21 cellular contexts compared by ENCODE assay signal in genomic region chr22:48851933-48852549, GRCh38.
A peak's percentile ranks its signal among the peaks of the same experiment; 100 is the strongest.
DNase-seq lines count a peak whose midpoint lies in the region; ATAC-seq, FAIRE-seq and TF ChIP-seq lines count a peak whose summit lies in the region.
"Had no signal": no experiment of that assay in that cellular context is flagged by ENCODE, and none has a peak within 500 bp of the region (broad histone marks: within the 10 kb centered on the region; RNA-seq: fewer than 3 reads in every experiment).

No MANE protein-coding gene starts in this region.

- no peaks in the 10 kb centered on the region for H3K36me3 Mint-ChIP-seq in progenitor cell of endocrine pancreas (ENCODE audit: insufficient read depth)
- H3K36me3 Mint-ChIP-seq: CD4-positive, CD25-positive, alpha-beta regulatory T cell; CD8-positive, alpha-beta memory T cell had no signal

- WGBS in HepG2 (ENCODE audit: low lambda C conversion rate): 27% methylated on average over 11 of the region's 22 CpGs

- no peaks in the 10 kb centered on the region for H3K79me2 ChIP-seq in HepG2 (ENCODE audit: insufficient read depth, low read length)

- peak in 1 of 2 experiments; percentile 45; a peak in 1 of 4 replicates for TF ChIP-seq EP300 in HepG2 (IDR thresholded peaks at IDR 0.05; ENCODE audit: low read depth in 2 of 2, low read length in 2 of 2)
- TF ChIP-seq EP300 in HepG2 (CRISPR knock-in tag; IDR thresholded peaks at IDR 0.05; ENCODE audit: borderline replicate concordance): no peak

- H3K4me1 Mint-ChIP-seq in progenitor cell of endocrine pancreas (ENCODE audit: low read depth): peaks cover 37% of the 10 kb centered on the region
- H3K4me1 Mint-ChIP-seq: B cell; CD4-positive, CD25-positive, alpha-beta regulatory T cell; CD8-positive, alpha-beta memory T cell had no signal

- no peaks in the 10 kb centered on the region for H3K9me3 Mint-ChIP-seq in progenitor cell of endocrine pancreas (ENCODE audit: low read depth)

- TF ChIP-seq RAD21 in HepG2 (CRISPR knock-in tag; IDR thresholded peaks at IDR 0.05): no peak

- peaks cover 45% of the 10 kb centered on the region for H3K27me3 Mint-ChIP-seq in progenitor cell of endocrine pancreas
- H3K27me3 Mint-ChIP-seq: B cell had no signal

- no peaks in the 10 kb centered on the region for H3K36me3 ChIP-seq in HepG2 (replicated peaks in 1 of 2; ENCODE audit: control insufficient read depth in 1 of 2, insufficient read depth in 2 of 2, low read length in 2 of 2)
- H3K36me3 ChIP-seq: BLaER1 treated with 17β-estradiol and CSF1 and Interleukin-3, amounts not matched to agents 10 nM and 100 nM; HAP-1 had no signal

- H4K20me1 ChIP-seq in HepG2 (ENCODE audit: insufficient read depth, low read length): no peaks in the 10 kb centered on the region

- BruUV-seq in HepG2 (replicated peaks; lab: Mats Ljungman, UMichigan): no TSS peak

- peaks cover 14% of the 10 kb centered on the region for H3K4me1 ChIP-seq in HepG2 (ENCODE audit: insufficient read depth, low read length)
- H3K4me1 ChIP-seq: Caco-2, HAP-1 had no signal

- in situ Hi-C loops in HepG2 (cut with HindIII; ENCODE audit: extremely low pct_ligation_motif_present, low pct_unique_long_range_greater_than_20kb): no loop called here

- H3K9ac ChIP-seq in HepG2 (ENCODE audit: insufficient read depth, low read depth, low read length): no peak overlapping the region
- H3K9ac ChIP-seq: BLaER1 treated with 17β-estradiol and CSF1 and Interleukin-3, amounts not matched to agents 10 nM and 100 nM; GM23248 had no signal

- peaks cover 0 to 9% of the 10 kb centered on the region in 2 experiments; a peak in 1 of 5 replicates for H3K27me3 ChIP-seq in HepG2 (ENCODE audit: control insufficient read depth in 1 of 2, insufficient read depth in 2 of 2, low read length in 2 of 2)

- TF ChIP-seq POLR2A in HepG2 (IDR thresholded peaks at IDR 0.05; ENCODE audit: insufficient read depth in 1 of 2, low read depth in 2 of 2, low read length in 2 of 2): no peak

- 0 out of 6 replicates have a peak overlapping the region, but pooled peaks of 1 of the 3 experiments have one; percentile 4 for H3K4me3 ChIP-seq in HepG2 (replicated peaks in 1 of 3; ENCODE audit: insufficient read depth in 1 of 3, low read depth in 2 of 3, low read length in 3 of 3)
- H3K4me3 ChIP-seq: BLaER1 treated with 17β-estradiol and CSF1 and Interleukin-3, amounts not matched to agents 10 nM and 100 nM; GM23248; HAP-1 had no signal

- peak overlapping the region; percentile 6 for H3K4me3 Mint-ChIP-seq in progenitor cell of endocrine pancreas (ENCODE audit: low read depth)
- H3K4me3 Mint-ChIP-seq: B cell; CD4-positive, CD25-positive, alpha-beta regulatory T cell; CD8-positive, alpha-beta memory T cell had no signal

- peak overlapping the region; percentile 68 for H3K27ac Mint-ChIP-seq in progenitor cell of endocrine pancreas
- H3K27ac Mint-ChIP-seq: B cell; CD4-positive, CD25-positive, alpha-beta regulatory T cell; CD8-positive, alpha-beta memory T cell had no signal

- ATAC-seq in HepG2 (peak; percentile 85), HG03432 (IDR thresholded peaks at IDR 0.05; ENCODE audit: unreplicated experiment) (no peak), HG02938 (IDR thresholded peaks at IDR 0.05; ENCODE audit: unreplicated experiment) (no peak)

- CTCF ChIA-PET in HepG2 (lab: Yijun Ruan, JAX; ENCODE audit: low intra/inter-chr PET ratio, low total read pairs): no interaction called here

- H3K4me2 ChIP-seq in HepG2 (ENCODE audit: low read depth, low read length): peak overlapping the region; percentile 14; the same call in 1 of the 2 replicates

- FAIRE-seq in HepG2 (lab: Jason Lieb, UNC): no peak
- FAIRE-seq: D721Med, G401.6, GM12891, GM19239 had no signal

- H3K27ac ChIP-seq in HepG2 (ENCODE audit: extremely low read length, insufficient read depth, low read length): no peak overlapping the region
- H3K27ac ChIP-seq: BLaER1 treated with 17β-estradiol and CSF1 and Interleukin-3, amounts not matched to agents 10 nM and 100 nM; GM23248; HL-60 had no signal

- no peaks in the 10 kb centered on the region for H3K9me3 ChIP-seq in HepG2 (ENCODE audit: low read length)
- H3K9me3 ChIP-seq: BLaER1 treated with 17β-estradiol and CSF1 and Interleukin-3, amounts not matched to agents 10 nM and 100 nM; Caco-2; HAP-1 had no signal

- no peak overlapping the region for H2AFZ ChIP-seq in HepG2 (ENCODE audit: low read length)
- H2AFZ ChIP-seq: GM23248 had no signal

- POLR2A ChIA-PET in HepG2 (lab: Yijun Ruan, JAX): no interaction called here

- no peak for TF ChIP-seq CTCF in HepG2 (CRISPR knock-in tag; IDR thresholded peaks at IDR 0.05)
- no peak for TF ChIP-seq CTCF in progenitor cell of endocrine pancreas (IDR thresholded peaks at IDR 0.05; ENCODE audit: unreplicated experiment)

- DNase-seq in activated effector memory CD4-positive, alpha-beta T cell treated with anti-CD3 and anti-CD28 coated beads, Interleukin-2, amount 50 U/mL, for 16 hours: peak; percentile 41
- DNase-seq in activated effector memory CD4-positive, alpha-beta T cell treated with Interleukin-2 at 50 U/mL for 16 hours: no peak
- DNase-seq in HepG2 (ENCODE audit: low spot score) (peak; percentile 37), progenitor cell of endocrine pancreas (ENCODE audit: low spot score, unreplicated experiment) (no peak), COLO829 (ENCODE audit: low spot score) (no peak)
- DNase-seq: 8988T; CD4-positive, CD25-positive, alpha-beta regulatory T cell; GM23248; IMR-90 had no signal

- intact Hi-C loops in HepG2 (cut with micrococcal nuclease; ENCODE audit: unreplicated experiment): no loop called here

TF ChIP-seq in HepG2, 621 proteins besides CTCF, POLR2A, EP300 and RAD21 (continues in another document):
- TF ChIP-seq ZNF563 (CRISPR knock-in tag; IDR thresholded peaks at IDR 0.05) (no peak), ZFP37 (CRISPR knock-in tag; IDR thresholded peaks at IDR 0.05; ENCODE audit: borderline replicate concordance) (no peak), ISL2 (CRISPR knock-in tag; IDR thresholded peaks at IDR 0.05) (peak; percentile 21; the same call in 1 of the 2 replicates), ZNF768 (CRISPR knock-in tag; IDR thresholded peaks at IDR 0.05) (no peak), MEF2D (CRISPR knock-in tag; IDR thresholded peaks at IDR 0.05) (no peak), ZNF333 (CRISPR knock-in tag; IDR thresholded peaks at IDR 0.05; ENCODE audit: borderline replicate concordance) (no peak), KAT2B (IDR thresholded peaks at IDR 0.05; ENCODE audit: borderline replicate concordance, low read depth, low read length) (peak; percentile 95), MXD4 (CRISPR knock-in tag; IDR thresholded peaks at IDR 0.05) (no peak), FOXA3 (CRISPR knock-in tag; IDR thresholded peaks at IDR 0.05) (peak; percentile 71), BCL6 (CRISPR knock-in tag; IDR thresholded peaks at IDR 0.05) (peak; percentile 39; the same call in 1 of the 2 replicates), IKZF5 (CRISPR knock-in tag; IDR thresholded peaks at IDR 0.05) (no peak), NFIB (CRISPR knock-in tag; IDR thresholded peaks at IDR 0.05; ENCODE audit: borderline replicate concordance) (no peak), ZNF713 (CRISPR knock-in tag; IDR thresholded peaks at IDR 0.05) (no peak), KAT8 (CRISPR knock-in tag; IDR thresholded peaks at IDR 0.05) (no peak), ZNF20 (CRISPR knock-in tag; IDR thresholded peaks at IDR 0.05) (no peak), UBTF (CRISPR knock-in tag; IDR thresholded peaks at IDR 0.05) (no peak), RAD51 (IDR thresholded peaks at IDR 0.05; ENCODE audit: borderline replicate concordance) (no peak), KMT2B (CRISPR knock-in tag; IDR thresholded peaks at IDR 0.05) (no peak)
- TF ChIP-seq, protein P1, sequence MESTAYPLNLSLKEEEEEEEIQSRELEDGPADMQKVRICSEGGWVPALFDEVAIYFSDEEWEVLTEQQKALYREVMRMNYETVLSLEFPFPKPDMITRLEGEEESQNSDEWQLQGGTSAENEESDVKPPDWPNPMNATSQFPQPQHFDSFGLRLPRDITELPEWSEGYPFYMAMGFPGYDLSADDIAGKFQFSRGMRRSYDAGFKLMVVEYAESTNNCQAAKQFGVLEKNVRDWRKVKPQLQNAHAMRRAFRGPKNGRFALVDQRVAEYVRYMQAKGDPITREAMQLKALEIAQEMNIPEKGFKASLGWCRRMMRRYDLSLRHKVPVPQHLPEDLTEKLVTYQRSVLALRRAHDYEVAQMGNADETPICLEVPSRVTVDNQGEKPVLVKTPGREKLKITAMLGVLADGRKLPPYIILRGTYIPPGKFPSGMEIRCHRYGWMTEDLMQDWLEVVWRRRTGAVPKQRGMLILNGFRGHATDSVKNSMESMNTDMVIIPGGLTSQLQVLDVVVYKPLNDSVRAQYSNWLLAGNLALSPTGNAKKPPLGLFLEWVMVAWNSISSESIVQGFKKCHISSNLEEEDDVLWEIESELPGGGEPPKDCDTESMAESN (CRISPR knock-in tag; conservative IDR thresholded peaks at IDR 0.05): 0 out of 2 replicates have a peak, but pooled peaks have one; percentile 27

Comparison
In these comparisons a context has a peak if more than half of its experiments do, and no peak if none do; other contexts are left out.
1. DNase-seq: peak in activated effector memory CD4-positive, alpha-beta T cell treated with anti-CD3 and anti-CD28 coated beads, Interleukin-2, amount 50 U/mL, for 16 hours (single experiment) and HepG2 (single experiment); none in activated effector memory CD4-positive, alpha-beta T cell treated with Interleukin-2 at 50 U/mL for 16 hours (single experiment), progenitor cell of endocrine pancreas (single experiment) and COLO829 (single experiment).